Comparison of ENCODE assay signal across 10 cellular contexts in genomic region chr2:104844813-104845551, GRCh38. TPM values are rescaled to one million over a fixed set of nuclear protein-coding genes. Genes with fewer than 3 reads are reported as not detected.
DNase-seq lines count a peak whose midpoint lies in the region; ATAC-seq and TF ChIP-seq lines count a peak whose summit lies in the region.
"Had no signal": no experiment of that assay in that cellular context is flagged by ENCODE, and none has a peak within 500 bp of the region (broad histone marks: within the 10 kb centered on the region; RNA-seq: fewer than 3 reads in every experiment).

No MANE protein-coding gene starts in this region.

- TF ChIP-seq CTCF in neural crest cell (conservative IDR thresholded peaks at IDR 0.05): no peak

- peaks cover 6 to 20% (median 7%) of the 10 kb centered on the region in 3 donors for H3K4me1 Mint-ChIP-seq in IgD-negative memory B cell
- peaks cover 62% of the 10 kb centered on the region for H3K4me1 Mint-ChIP-seq in neural crest cell

- H3K27ac Mint-ChIP-seq in IgD-negative memory B cell: peak overlapping the region; percentile 45 to 87 (median 81)
- peak overlapping the region; percentile 98 for H3K27ac Mint-ChIP-seq in neural crest cell (ENCODE audit: unreplicated experiment)

- DNase-seq in Caki2 (ENCODE audit: low read depth) (peak; percentile 88), ecto neural progenitor cell (ENCODE audit: low spot score) (peak; percentile 88), neural crest cell (ENCODE audit: low read depth, low spot score) (peak; percentile 70), EL (no peak), NCI-H2081 (lab: John Stamatoyannopoulos, UW) (no peak)

- ATAC-seq in HG03521 (IDR thresholded peaks at IDR 0.05; ENCODE audit: unreplicated experiment): no peak
- ATAC-seq in HG03442 (IDR thresholded peaks at IDR 0.05; ENCODE audit: unreplicated experiment): no peak

- in situ Hi-C loops in Caki2 (cut with HindIII; ENCODE audit: low pct_unique_long_range_greater_than_20kb, low sequenced_read_pairs): no loop called here

- H3K4me3 Mint-ChIP-seq in IgD-negative memory B cell: peak overlapping the region in 3 of 4 donors; percentile 1 to 77 (median 74)
- peak overlapping the region; percentile 99 for H3K4me3 Mint-ChIP-seq in neural crest cell

- peaks cover 2% of the 10 kb centered on the region for H3K36me3 Mint-ChIP-seq in IgD-negative memory B cell
- H3K36me3 Mint-ChIP-seq in neural crest cell (ENCODE audit: low read depth): no peaks in the 10 kb centered on the region

- H3K9me3 Mint-ChIP-seq in IgD-negative memory B cell (peaks cover 2 to 10% (median 2%) of the 10 kb centered on the region in 3 donors), neural crest cell (no peaks in the 10 kb centered on the region)

- H3K27me3 Mint-ChIP-seq in IgD-negative memory B cell (peaks cover 59% of the 10 kb centered on the region), neural crest cell (ENCODE audit: low read depth) (peaks cover 82% of the 10 kb centered on the region)

RNA-seq across cellular contexts. Expression of gene POU3F3, which starts 8.9 kb away (rescaled TPM):
- 48.8 and 57.1 TPM in 2 replicates for total RNA-seq in Caki2 (2014; rRNA removed; shearing (Covaris generic); ENCODE audit: low replicate concordance)
- polyA plus RNA-seq in IgD-negative memory B cell: not detected
- total RNA-seq in neural crest cell: 26.7 and 27.1 TPM in 2 replicates
- total RNA-seq: activated CD8-positive, alpha-beta memory T cell treated with anti-CD3 and anti-CD28 coated beads for 36 hours; fibroblast of lung had no signal

Comparison
In these comparisons a context has a peak if more than half of its experiments do, and no peak if none do; other contexts are left out.
1. DNase-seq: peak in Caki2 (single experiment), ecto neural progenitor cell (single experiment) and neural crest cell (single experiment); none in EL (single experiment) and NCI-H2081 (0 of 2).